8 cellular contexts compared by ENCODE assay signal in the genomic region with DNA sequence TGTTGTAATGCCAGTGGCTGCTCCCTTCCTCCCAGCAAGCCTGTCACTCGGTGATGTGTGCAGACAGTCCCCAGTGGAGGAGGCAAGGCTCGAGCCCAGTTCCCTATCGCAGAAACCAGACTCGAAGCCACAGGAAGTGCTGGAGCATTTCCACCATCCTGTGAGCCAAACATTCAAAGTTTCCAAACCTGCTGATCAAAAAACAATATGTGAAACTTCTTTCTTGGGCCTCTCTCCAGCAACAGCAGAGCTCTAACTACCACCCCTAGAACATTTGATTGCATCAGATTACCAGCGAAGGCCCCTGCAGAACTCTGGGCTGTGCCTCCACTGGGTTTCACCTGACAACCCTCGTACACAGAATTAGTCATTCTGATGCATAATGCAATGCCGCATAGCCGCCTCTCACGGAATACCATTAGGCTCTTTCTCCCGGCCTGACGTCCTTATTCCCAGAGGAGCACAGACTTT.
DNase-seq lines count a peak whose midpoint lies in the region; ATAC-seq and TF ChIP-seq lines count a peak whose summit lies in the region.

No MANE protein-coding gene starts in this region.

- no peak for TF ChIP-seq CTCF in gastroesophageal sphincter (IDR thresholded peaks at IDR 0.05)
- no peak for TF ChIP-seq CTCF in progenitor cell of endocrine pancreas (IDR thresholded peaks at IDR 0.05; ENCODE audit: unreplicated experiment)

- WGBS in gastroesophageal sphincter (ENCODE audit: low coverage in 1 of 2), 2 donors = 15 to 33% methylated on average over 5 to 10 of the region's 11 CpGs

- H3K27me3 Mint-ChIP-seq in activated T-cell treated with anti-CD3 and anti-CD28 coated beads, Interleukin-2, amount 50 U/mL, for 4 hours (ENCODE audit: low read depth) = no peaks in the 10 kb centered on the region
- no peaks in the 10 kb centered on the region for H3K27me3 Mint-ChIP-seq in progenitor cell of endocrine pancreas

- DNase-seq in HuH-7.5 (ENCODE audit: low spot score) = peak; percentile 20
- DNase-seq in activated T-cell treated with anti-CD3 and anti-CD28 coated beads, Interleukin-2, amount 50 U/mL, for 4 hours = peak; percentile 56
- no peak for DNase-seq in progenitor cell of endocrine pancreas (ENCODE audit: low spot score, unreplicated experiment)
- no peak for DNase-seq in NCI-H128 (lab: John Stamatoyannopoulos, UW; ENCODE audit: unreplicated experiment)
- DNase-seq in LoVo (ENCODE audit: low spot score) = no peak
- DNase-seq in effector CD8-positive, alpha-beta T cell (lab: John Stamatoyannopoulos, UW) = no peak

- no peak for TF ChIP-seq EP300 in gastroesophageal sphincter (IDR thresholded peaks at IDR 0.05)

- H3K4me3 Mint-ChIP-seq in activated T-cell treated with anti-CD3 and anti-CD28 coated beads, Interleukin-2, amount 50 U/mL, for 4 hours = peak overlapping the region; percentile 88
- no peak overlapping the region for H3K4me3 Mint-ChIP-seq in progenitor cell of endocrine pancreas (ENCODE audit: low read depth)

- H3K27ac Mint-ChIP-seq in progenitor cell of endocrine pancreas = peak overlapping the region; percentile 93

- H3K36me3 Mint-ChIP-seq in activated T-cell treated with anti-CD3 and anti-CD28 coated beads, Interleukin-2, amount 50 U/mL, for 4 hours (ENCODE audit: insufficient read depth) = peaks cover 10% of the 10 kb centered on the region
- H3K36me3 Mint-ChIP-seq in progenitor cell of endocrine pancreas (ENCODE audit: insufficient read depth) = peaks cover 14% of the 10 kb centered on the region

- no peak for TF ChIP-seq POLR2A in gastroesophageal sphincter (IDR thresholded peaks at IDR 0.05)

- no peak overlapping the region for H3K4me3 ChIP-seq in gastroesophageal sphincter

- H3K9me3 Mint-ChIP-seq in activated T-cell treated with anti-CD3 and anti-CD28 coated beads, Interleukin-2, amount 50 U/mL, for 4 hours = no peaks in the 10 kb centered on the region
- peaks cover 8% of the 10 kb centered on the region for H3K9me3 Mint-ChIP-seq in progenitor cell of endocrine pancreas (ENCODE audit: low read depth)

- H3K4me1 Mint-ChIP-seq in activated T-cell treated with anti-CD3 and anti-CD28 coated beads, Interleukin-2, amount 50 U/mL, for 4 hours (ENCODE audit: low read depth) = peaks cover 84% of the 10 kb centered on the region
- peaks cover 57% of the 10 kb centered on the region for H3K4me1 Mint-ChIP-seq in progenitor cell of endocrine pancreas (ENCODE audit: low read depth)

- H3K9me3 ChIP-seq in gastroesophageal sphincter = no peaks in the 10 kb centered on the region

- no peaks in the 10 kb centered on the region for H3K36me3 ChIP-seq in gastroesophageal sphincter

- H3K27ac ChIP-seq in gastroesophageal sphincter = peak overlapping the region in 3 of 4 donors; percentile 66 to 76 (median 69)

- ATAC-seq in GM18498 (IDR thresholded peaks at IDR 0.05; ENCODE audit: unreplicated experiment) (peak; percentile 42), gastroesophageal sphincter (peak; percentile 93)
- peak; percentile 84 to 85 for ATAC-seq in activated T-cell treated with anti-CD3 and anti-CD28 coated beads, Interleukin-2, amount 50 U/mL, for 4 hours

- peaks cover 0 to 51% (median 18%) of the 10 kb centered on the region in 3 donors for H3K4me1 ChIP-seq in gastroesophageal sphincter

- no peaks in the 10 kb centered on the region for H3K27me3 ChIP-seq in gastroesophageal sphincter

Comparison
In these comparisons a context has a peak if more than half of its experiments do, and no peak if none do; other contexts are left out.
1. ATAC-seq: peak in every context shown above with its lines; median percentile 93 in gastroesophageal sphincter; 84 in activated T-cell treated with anti-CD3 and anti-CD28 coated beads, Interleukin-2, amount 50 U/mL, for 4 hours; 42 in GM18498.
2. DNase-seq: peak in HuH-7.5 (single experiment) and activated T-cell treated with anti-CD3 and anti-CD28 coated beads, Interleukin-2, amount 50 U/mL, for 4 hours (single experiment); none in progenitor cell of endocrine pancreas (single experiment), NCI-H128 (single experiment), LoVo (single experiment) and effector CD8-positive, alpha-beta T cell (single experiment).